In the genomic region with DNA sequence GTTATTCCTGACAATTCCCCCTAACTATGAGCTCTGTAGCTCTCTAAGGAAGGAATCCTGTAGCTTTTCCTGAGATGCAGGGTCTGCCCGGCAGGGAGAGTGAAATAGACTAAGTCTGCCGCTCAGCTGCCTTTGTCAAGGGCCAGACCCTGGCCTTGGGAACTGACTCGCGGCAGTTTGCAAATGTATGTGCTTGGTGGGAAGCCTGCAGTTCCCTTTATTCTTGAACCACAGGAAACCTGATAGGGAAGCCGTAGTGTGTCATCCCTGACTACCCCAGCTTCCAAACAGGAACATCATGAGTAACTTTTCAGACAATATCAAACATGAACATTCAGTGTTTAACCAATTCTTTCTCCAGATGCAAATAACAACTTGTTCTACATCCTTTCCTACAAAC, we compare ENCODE assay signal across 14 cellular contexts.
A peak's percentile ranks its signal among the peaks of the same experiment; 100 is the strongest.
DNase-seq lines count a peak whose midpoint lies in the region; ATAC-seq and TF ChIP-seq lines count a peak whose summit lies in the region.
"Had no signal": no experiment of that assay in that cellular context is flagged by ENCODE, and none has a peak within 500 bp of the region (broad histone marks: within the 10 kb centered on the region; RNA-seq: fewer than 3 reads in every experiment).

No MANE protein-coding gene starts in this region.

- H3K27me3 ChIP-seq in HUES6 (ENCODE audit: control insufficient read depth, insufficient read depth, low read length) (no peaks in the 10 kb centered on the region), colonic mucosa (no peaks in the 10 kb centered on the region)

- H3K36me3 ChIP-seq in HUES6 (ENCODE audit: control insufficient read depth, insufficient read depth, low read length) (no peaks in the 10 kb centered on the region), colonic mucosa (no peaks in the 10 kb centered on the region)

- H3K9ac ChIP-seq in HUES6 (ENCODE audit: low read length): no peak overlapping the region
- no peak overlapping the region for H3K9ac ChIP-seq in colonic mucosa (ENCODE audit: low read depth in 2 of 2, low read length in 2 of 2)

- H3K9me3 ChIP-seq in HUES6 (ENCODE audit: control insufficient read depth, insufficient read depth, low read depth, low read length) (peaks cover 8% of the 10 kb centered on the region; the same call in 1 of the 2 replicates), colonic mucosa (no peaks in the 10 kb centered on the region)

- no peak for ATAC-seq in HG03135 (IDR thresholded peaks at IDR 0.05; ENCODE audit: unreplicated experiment)

- H3K4me1 ChIP-seq in HUES6 (ENCODE audit: control insufficient read depth, insufficient read depth, low read length): peaks cover 29% of the 10 kb centered on the region
- no peaks in the 10 kb centered on the region for H3K4me1 ChIP-seq in colonic mucosa

- DNase-seq in UCSD-AML1 (lab: John Stamatoyannopoulos, UW; ENCODE audit: unreplicated experiment) (peak; percentile 59), glomerular endothelial cell (ENCODE audit: extremely low read depth, low read depth, low spot score) (peak; percentile 41), pons (ENCODE audit: low spot score) (peak; percentile 62), germinal center (ENCODE audit: low spot score) (no peak), colonic mucosa (no peak), DMS53 treated with DMSO at 0.1 percent for 48 hours (lab: John Stamatoyannopoulos, UW; ENCODE audit: unreplicated experiment) (no peak)
- DNase-seq: activated CD4-positive, alpha-beta T cell treated with anti-CD3 and anti-CD28 coated beads for 1 hour; activated naive CD4-positive, alpha-beta T cell treated with Interleukin-2 at 50 U/mL for 16 hours; DMS79 treated with DMSO at 0.1 percent for 48 hours; NCI-H1048; RPMI8226 had no signal

- H3K27ac ChIP-seq in HUES6 (ENCODE audit: low read depth, low read length) (0 out of 2 replicates have a peak overlapping the region, but pooled peaks have one; percentile 24), colonic mucosa (no peak overlapping the region)
- H3K27ac ChIP-seq: epithelial cell of prostate had no signal

- no peak overlapping the region for H3K4me3 ChIP-seq in HUES6 (ENCODE audit: low read depth, low read length)
- no peak overlapping the region for H3K4me3 ChIP-seq in colonic mucosa

- intact Hi-C loops in colonic mucosa (cut with DNase I): no loop called here

- no peak for TF ChIP-seq CTCF in colonic mucosa (IDR thresholded peaks at IDR 0.05)

Comparison
In these comparisons a context has a peak if more than half of its experiments do, and no peak if none do; other contexts are left out.
1. DNase-seq: peak in UCSD-AML1 (single experiment), glomerular endothelial cell (single experiment) and pons (single experiment); none in germinal center (single experiment), colonic mucosa (single experiment) and DMS53 treated with DMSO at 0.1 percent for 48 hours (single experiment).